8 cellular contexts compared by ENCODE assay signal in genomic region chr16:1960665-1961630, GRCh38. TPM values are rescaled to one million over a fixed set of nuclear protein-coding genes. Genes with fewer than 3 reads are reported as not detected.
DNase-seq lines count a peak whose midpoint lies in the region; ATAC-seq and TF ChIP-seq lines count a peak whose summit lies in the region.

No MANE protein-coding gene starts in this region.

- no peak overlapping the region for H2AFZ ChIP-seq in KMS-11 (ENCODE audit: low read depth)
- no peak overlapping the region for H2AFZ ChIP-seq in trophoblast cell (ENCODE audit: insufficient read depth, low read length, poor library complexity)

- peak overlapping the region; percentile 97 for H3K4me3 Mint-ChIP-seq in T-helper 1 cell treated with Interleukin-12 subunit alpha and Interleukin-12 subunit beta and Interleukin-4 antibody, amounts not matched to agents 30 μg/mL and 1 μg/mL, for 36 hours

- no peak overlapping the region for H2BK12ac ChIP-seq in trophoblast cell (ENCODE audit: low read length)

- H3K9ac ChIP-seq in KMS-11 (no peak overlapping the region; the same call in 1 of the 2 replicates), trophoblast cell (ENCODE audit: low read length) (no peak overlapping the region)

- no peak for TF ChIP-seq CTCF in DOHH2 (IDR thresholded peaks at IDR 0.05; ENCODE audit: low read depth, low read length, poor library complexity, severe bottlenecking)
- no peak for TF ChIP-seq CTCF in KMS-11 (conservative IDR thresholded peaks at IDR 0.05; ENCODE audit: low read depth, low read length)

- H3K27ac ChIP-seq in DOHH2 (ENCODE audit: low read depth, low read length) (peak overlapping the region; percentile 62), KMS-11 (no peak overlapping the region), trophoblast cell (ENCODE audit: low read depth, low read length) (no peak overlapping the region)

- H3K9me2 ChIP-seq in DOHH2 (replicated peaks; ENCODE audit: control insufficient read depth, low read length): no peaks in the 10 kb centered on the region

- peaks cover 35% of the 10 kb centered on the region for H3K36me3 Mint-ChIP-seq in T-helper 1 cell treated with Interleukin-12 subunit alpha and Interleukin-12 subunit beta and Interleukin-4 antibody, amounts not matched to agents 30 μg/mL and 1 μg/mL, for 36 hours (ENCODE audit: low read depth)

- H3K18ac ChIP-seq in trophoblast cell (ENCODE audit: low read length): no peak overlapping the region

- H3K9me3 Mint-ChIP-seq in T-helper 1 cell treated with Interleukin-12 subunit alpha and Interleukin-12 subunit beta and Interleukin-4 antibody, amounts not matched to agents 30 μg/mL and 1 μg/mL, for 36 hours: no peaks in the 10 kb centered on the region

- H3K14ac ChIP-seq in trophoblast cell (ENCODE audit: low read length): no peak overlapping the region

- H3K9me3 ChIP-seq in DOHH2 (ENCODE audit: control insufficient read depth, insufficient read depth, low read length) (no peaks in the 10 kb centered on the region), trophoblast cell (ENCODE audit: insufficient read depth, low read depth, low read length) (no peaks in the 10 kb centered on the region)

- H2BK5ac ChIP-seq in trophoblast cell (ENCODE audit: low read depth, low read length, poor library complexity): no peak overlapping the region

- H4K91ac ChIP-seq in trophoblast cell (ENCODE audit: low read depth, low read length): no peak overlapping the region

- H3K4me1 Mint-ChIP-seq in T-helper 1 cell treated with Interleukin-12 subunit alpha and Interleukin-12 subunit beta and Interleukin-4 antibody, amounts not matched to agents 30 μg/mL and 1 μg/mL, for 36 hours (ENCODE audit: low read depth): peaks cover 40% of the 10 kb centered on the region

- H3K4me3 ChIP-seq in DOHH2 (ENCODE audit: low read length) (peak overlapping the region; percentile 98), KMS-11 (IDR thresholded peaks at IDR 0.05; ENCODE audit: insufficient read depth, low read depth, low read length) (no peak overlapping the region), trophoblast cell (ENCODE audit: low read depth, low read length) (no peak overlapping the region)

- H2BK120ac ChIP-seq in trophoblast cell (ENCODE audit: insufficient read depth, low read length, poor library complexity): no peak overlapping the region

- H3K79me2 ChIP-seq in DOHH2 (ENCODE audit: control insufficient read depth, low read length): peaks cover 54% of the 10 kb centered on the region
- H3K79me2 ChIP-seq in KMS-11 (ENCODE audit: insufficient read depth, low read depth): peaks cover 22% of the 10 kb centered on the region
- H3K79me2 ChIP-seq in trophoblast cell (ENCODE audit: control insufficient read depth, insufficient read depth, low read length, poor library complexity): peaks cover 25% of the 10 kb centered on the region

- H3K27me3 ChIP-seq in DOHH2 (ENCODE audit: control insufficient read depth, low read length): no peaks in the 10 kb centered on the region
- H3K27me3 ChIP-seq in KMS-11 (ENCODE audit: insufficient read depth, low read depth): peaks cover 6% of the 10 kb centered on the region; the same call in 1 of the 2 replicates
- no peaks in the 10 kb centered on the region for H3K27me3 ChIP-seq in trophoblast cell (ENCODE audit: insufficient read depth, low read length)

- no peak overlapping the region for H3K4ac ChIP-seq in trophoblast cell (ENCODE audit: low read depth, low read length)

- H3K4me2 ChIP-seq in DOHH2 (ENCODE audit: low read length) (peak overlapping the region; percentile 99), KMS-11 (peak overlapping the region; percentile 88), trophoblast cell (ENCODE audit: low read length) (peak overlapping the region; percentile 95)

- H4K12ac ChIP-seq in trophoblast cell (ENCODE audit: low read depth, low read length): no peak overlapping the region

- H3K4me1 ChIP-seq in DOHH2 (ENCODE audit: control insufficient read depth, low read length) (peaks cover 38% of the 10 kb centered on the region), KMS-11 (ENCODE audit: low read depth, poor library complexity, severe bottlenecking) (peaks cover 19% of the 10 kb centered on the region), trophoblast cell (ENCODE audit: control insufficient read depth in 1 of 2, insufficient read depth in 2 of 2, low read length in 2 of 2) (peaks cover 5 to 15% of the 10 kb centered on the region in 2 experiments)

- no peak overlapping the region for H4K8ac ChIP-seq in trophoblast cell (ENCODE audit: low read depth, low read length)

- DNase-seq in dermis blood vessel endothelial cell: peak; percentile 31
- DNase-seq in trophoblast cell: peak; percentile 40 to 56
- no peak for DNase-seq in DMS79 treated with DMSO at 0.1 percent for 48 hours (lab: John Stamatoyannopoulos, UW)
- DNase-seq in globus pallidus (ENCODE audit: low spot score): no peak

- H3K27me3 Mint-ChIP-seq in T-helper 1 cell treated with Interleukin-12 subunit alpha and Interleukin-12 subunit beta and Interleukin-4 antibody, amounts not matched to agents 30 μg/mL and 1 μg/mL, for 36 hours (ENCODE audit: low read depth): no peaks in the 10 kb centered on the region

- H3F3A ChIP-seq in DOHH2 (ENCODE audit: control insufficient read depth, insufficient read depth): peaks cover 43% of the 10 kb centered on the region

- peaks cover 61% of the 10 kb centered on the region for H3K36me3 ChIP-seq in DOHH2 (ENCODE audit: control insufficient read depth, low read length)
- H3K36me3 ChIP-seq in KMS-11 (ENCODE audit: insufficient read depth): no peaks in the 10 kb centered on the region; the same call in 1 of the 2 replicates
- peaks cover 23 to 28% of the 10 kb centered on the region in 2 experiments for H3K36me3 ChIP-seq in trophoblast cell (ENCODE audit: control insufficient read depth in 1 of 2, insufficient read depth in 2 of 2, low read length in 2 of 2)

- H2AK5ac ChIP-seq in trophoblast cell (ENCODE audit: low read length): no peak overlapping the region

- peaks cover 16% of the 10 kb centered on the region for H3K79me1 ChIP-seq in trophoblast cell (ENCODE audit: low read length)

- peak overlapping the region; percentile 96 for H3K27ac Mint-ChIP-seq in T-helper 1 cell treated with Interleukin-12 subunit alpha and Interleukin-12 subunit beta and Interleukin-4 antibody, amounts not matched to agents 30 μg/mL and 1 μg/mL, for 36 hours

- no peak for ATAC-seq in HG02798 (IDR thresholded peaks at IDR 0.05; ENCODE audit: poor library complexity, unreplicated experiment)

- no peak overlapping the region for H3K23ac ChIP-seq in trophoblast cell (ENCODE audit: low read length)

- no CpG with 5 or more reads among the region's 20 CpGs for WGBS in trophoblast cell (ENCODE audit: extremely low coverage, insufficient coverage, insufficient read length)

- H4K20me1 ChIP-seq in DOHH2 (ENCODE audit: control insufficient read depth, insufficient read depth, low read depth, low read length) (peaks cover 10% of the 10 kb centered on the region), KMS-11 (ENCODE audit: insufficient read depth) (no peaks in the 10 kb centered on the region)

RNA-seq across cellular contexts. Expression of gene NDUFB10, which starts 1.6 kb away (rescaled TPM):
- total RNA-seq in dermis blood vessel endothelial cell: 107 and 149 TPM in 2 replicates
- polyA plus RNA-seq in trophoblast cell (2013): 126 and 138 TPM in 2 replicates

RNA-seq across cellular contexts. Expression of gene RPS2, which starts 3.7 kb away (rescaled TPM):
- 1,669 and 1,784 TPM in 2 replicates for total RNA-seq in dermis blood vessel endothelial cell
- 3,853 and 3,910 TPM in 2 replicates for polyA plus RNA-seq in trophoblast cell (2013)

RNA-seq across cellular contexts. Expression of gene RNF151, which starts 5.7 kb away (rescaled TPM):
- total RNA-seq in dermis blood vessel endothelial cell: not detected in 2 replicates
- not detected in 2 replicates for polyA plus RNA-seq in trophoblast cell (2013)

RNA-seq across cellular contexts. Expression of gene RPL3L, which starts 6.5 kb away (rescaled TPM):
- not detected in 2 replicates for total RNA-seq in dermis blood vessel endothelial cell
- polyA plus RNA-seq in trophoblast cell (2013): 1.0 TPM in 2 replicates

RNA-seq across cellular contexts. Expression of gene TBL3, which starts 10.9 kb away (rescaled TPM):
- total RNA-seq in dermis blood vessel endothelial cell: 46.1 and 71.8 TPM in 2 replicates
- 22.0 and 22.9 TPM in 2 replicates for polyA plus RNA-seq in trophoblast cell (2013)

Comparison
In these comparisons a context has a peak if more than half of its experiments do, and no peak if none do; other contexts are left out.
1. DNase-seq: peak in dermis blood vessel endothelial cell (single experiment) and trophoblast cell (2 of 2); none in DMS79 treated with DMSO at 0.1 percent for 48 hours (single experiment) and globus pallidus (single experiment).
2. Peak in every context shown above with its lines, with median percentiles within 50 percentile points of each other: H3K4me2 ChIP-seq.